In genomic region chr5:88708021-88708420, GRCh38 we compare ENCODE assay signal across 35 cellular contexts.
"Had no signal": no experiment of that assay in that cellular context is flagged by ENCODE, and none has a peak within 500 bp of the region (broad histone marks: within the 10 kb centered on the region; RNA-seq: fewer than 3 reads in every experiment).

No MANE protein-coding gene starts in this region.

- H3K4me3 ChIP-seq: adrenal gland, breast epithelium, cardiac muscle cell, colonic mucosa, esophagus squamous epithelium, gastroesophageal sphincter had no signal

- H3K4me1 Mint-ChIP-seq: activated CD4-positive, alpha-beta T cell treated with anti-CD3 and anti-CD28 coated beads, Interleukin-2, amount 10 ng/mL, durations not matched to agents 7 days and 5 days; activated naive CD4-positive, alpha-beta T cell treated with anti-CD3 and anti-CD28 coated beads, Interleukin-2, amount 50 U/mL, for 24 hours; activated naive CD8-positive, alpha-beta T cell treated with anti-CD3 and anti-CD28 coated beads for 36 hours; activated naive CD8-positive, alpha-beta T cell treated with anti-CD3 and anti-CD28 coated beads, Interleukin-2, amount 50 U/mL, for 24 hours; T-cell had no signal

- H3K9me3 Mint-ChIP-seq: activated CD4-positive, alpha-beta T cell treated with anti-CD3 and anti-CD28 coated beads, Interleukin-2, amount 10 ng/mL, durations not matched to agents 7 days and 5 days; activated CD8-positive, alpha-beta T cell treated with anti-CD3 and anti-CD28 coated beads for 36 hours; activated naive CD4-positive, alpha-beta T cell treated with anti-CD3 and anti-CD28 coated beads for 36 hours; activated naive CD4-positive, alpha-beta T cell treated with anti-CD3 and anti-CD28 coated beads, Interleukin-2, amount 50 U/mL, for 24 hours; activated naive CD8-positive, alpha-beta T cell treated with anti-CD3 and anti-CD28 coated beads for 36 hours; activated naive CD8-positive, alpha-beta T cell treated with anti-CD3 and anti-CD28 coated beads, Interleukin-2, amount 50 U/mL, for 24 hours; activated T-cell treated with anti-CD3 and anti-CD28 coated beads, Interleukin-2, amount 50 U/mL, for 4 hours; activated T-helper 2 cell treated with anti-CD3 and anti-CD28 coated beads, Interferon-gamma antibody, Interleukin-2, Interleukin-4, amounts not matched to agents 10 μg/mL and 5 μg/mL and 100 μg/mL, durations not matched to agents 14 hours and 24 hours and 36 hours; brain; T-cell; T-helper 1 cell treated with Interleukin-12 subunit alpha and Interleukin-12 subunit beta and Interleukin-4 antibody, amounts not matched to agents 30 μg/mL and 1 μg/mL, for 36 hours; WTC11 had no signal

- H3K36me3 ChIP-seq: adrenal gland, breast epithelium, cardiac muscle cell, colonic mucosa, esophagus squamous epithelium, gastroesophageal sphincter had no signal

- H3K27ac ChIP-seq: adrenal gland, breast epithelium, cardiac muscle cell, colonic mucosa, epithelial cell of prostate, esophagus squamous epithelium, gastroesophageal sphincter, VCaP had no signal

- H3K4me3 Mint-ChIP-seq: activated CD4-positive, alpha-beta T cell treated with anti-CD3 and anti-CD28 coated beads, Interleukin-2, amount 10 ng/mL, durations not matched to agents 7 days and 5 days; activated CD8-positive, alpha-beta T cell treated with anti-CD3 and anti-CD28 coated beads for 36 hours; activated naive CD4-positive, alpha-beta T cell treated with anti-CD3 and anti-CD28 coated beads for 36 hours; activated naive CD4-positive, alpha-beta T cell treated with anti-CD3 and anti-CD28 coated beads, Interleukin-2, amount 50 U/mL, for 24 hours; activated naive CD8-positive, alpha-beta T cell treated with anti-CD3 and anti-CD28 coated beads for 36 hours; activated naive CD8-positive, alpha-beta T cell treated with anti-CD3 and anti-CD28 coated beads, Interleukin-2, amount 50 U/mL, for 24 hours; activated T-cell treated with anti-CD3 and anti-CD28 coated beads, Interleukin-2, amount 50 U/mL, for 4 hours; T-cell; T-helper 1 cell treated with Interleukin-12 subunit alpha and Interleukin-12 subunit beta and Interleukin-4 antibody, amounts not matched to agents 30 μg/mL and 1 μg/mL, for 36 hours; WTC11 had no signal

- H3K27me3 ChIP-seq: adrenal gland, breast epithelium, cardiac muscle cell, colonic mucosa had no signal

- H3K9me3 ChIP-seq: adrenal gland, breast epithelium, colonic mucosa, esophagus squamous epithelium, gastroesophageal sphincter had no signal

- ATAC-seq: activated CD8-positive, alpha-beta T cell treated with anti-CD3 and anti-CD28 coated beads for 36 hours; activated naive CD8-positive, alpha-beta T cell treated with anti-CD3 and anti-CD28 coated beads, Interleukin-2, amount 50 U/mL, for 24 hours; activated T-cell treated with anti-CD3 and anti-CD28 coated beads, Interleukin-2, amount 50 U/mL, for 4 hours; gastroesophageal sphincter; T-cell had no signal

- H3K4me1 ChIP-seq: adrenal gland, breast epithelium, colonic mucosa, esophagus squamous epithelium, gastroesophageal sphincter had no signal

- FAIRE-seq: endometrium, endothelial cell of umbilical vein, TTC549 had no signal

- H3K27ac Mint-ChIP-seq: activated CD4-positive, alpha-beta T cell treated with anti-CD3 and anti-CD28 coated beads, Interleukin-2, amount 10 ng/mL, durations not matched to agents 7 days and 5 days; activated CD8-positive, alpha-beta T cell treated with anti-CD3 and anti-CD28 coated beads for 36 hours; activated naive CD4-positive, alpha-beta T cell treated with anti-CD3 and anti-CD28 coated beads for 36 hours; activated naive CD4-positive, alpha-beta T cell treated with anti-CD3 and anti-CD28 coated beads, Interleukin-2, amount 50 U/mL, for 24 hours; activated naive CD8-positive, alpha-beta T cell treated with anti-CD3 and anti-CD28 coated beads for 36 hours; activated naive CD8-positive, alpha-beta T cell treated with anti-CD3 and anti-CD28 coated beads, Interleukin-2, amount 50 U/mL, for 24 hours; activated T-helper 2 cell treated with anti-CD3 and anti-CD28 coated beads, Interferon-gamma antibody, Interleukin-2, Interleukin-4, amounts not matched to agents 10 μg/mL and 5 μg/mL and 100 μg/mL, durations not matched to agents 14 hours and 24 hours and 36 hours; T-cell; T-helper 1 cell treated with Interleukin-12 subunit alpha and Interleukin-12 subunit beta and Interleukin-4 antibody, amounts not matched to agents 30 μg/mL and 1 μg/mL, for 36 hours; WTC11 had no signal

- DNase-seq: activated CD4-positive, alpha-beta T cell treated with anti-CD3 and anti-CD28 coated beads for 1 hour; activated CD4-positive, alpha-beta T cell treated with anti-CD3 and anti-CD28 coated beads for 4 hours; activated CD4-positive, alpha-beta T cell treated with anti-CD3 and anti-CD28 coated beads, Interleukin-2, amount 10 ng/mL, durations not matched to agents 7 days and 5 days; activated CD4-positive, alpha-beta T cell treated with anti-CD3 and anti-CD28 coated beads, Interleukin-2, amount 50 U/mL, for 4 hours; activated CD8-positive, alpha-beta memory T cell treated with anti-CD3 and anti-CD28 coated beads for 24 hours; activated CD8-positive, alpha-beta T cell treated with anti-CD3 and anti-CD28 coated beads for 36 hours; activated effector memory CD4-positive, alpha-beta T cell treated with anti-CD3 and anti-CD28 coated beads, Interleukin-2, amount 50 U/mL, for 16 hours; activated naive CD4-positive, alpha-beta T cell treated with anti-CD3 and anti-CD28 coated beads for 36 hours; activated naive CD8-positive, alpha-beta T cell treated with anti-CD3 and anti-CD28 coated beads for 36 hours; activated naive CD8-positive, alpha-beta T cell treated with anti-CD3 and anti-CD28 coated beads, Interleukin-2, amount 50 U/mL, for 24 hours; activated T-cell treated with anti-CD3 and anti-CD28 coated beads, Interleukin-2, amount 50 U/mL, for 4 hours; adrenal gland; amygdala; aorta; central memory CD4-positive, alpha-beta T cell; cerebellar nuclear complex; colonic mucosa; effector CD8-positive, alpha-beta T cell; esophagus squamous epithelium; foreskin melanocyte; T-cell; T-helper 9 cell had no signal

- H3K36me3 Mint-ChIP-seq: activated naive CD4-positive, alpha-beta T cell treated with anti-CD3 and anti-CD28 coated beads, Interleukin-2, amount 50 U/mL, for 24 hours; activated naive CD8-positive, alpha-beta T cell treated with anti-CD3 and anti-CD28 coated beads for 36 hours; brain; T-cell; WTC11 had no signal

- H3K27me3 Mint-ChIP-seq: brain had no signal
